Comparison of ENCODE assay signal across 23 cellular contexts in genomic region chr11:134599180-134599810, GRCh38.
DNase-seq lines count a peak whose midpoint lies in the region; ATAC-seq and TF ChIP-seq lines count a peak whose summit lies in the region.
"Had no signal": no experiment of that assay in that cellular context is flagged by ENCODE, and none has a peak within 500 bp of the region (broad histone marks: within the 10 kb centered on the region; RNA-seq: fewer than 3 reads in every experiment).

No MANE protein-coding gene starts in this region.

- no peak overlapping the region for H3K9ac ChIP-seq in Karpas-422 (ENCODE audit: low read length)

- H2AFZ ChIP-seq in Karpas-422 (ENCODE audit: low read length) = no peak overlapping the region

- H3K4me2 ChIP-seq in Karpas-422 (ENCODE audit: low read depth, low read length, poor library complexity, severe bottlenecking) = no peak overlapping the region

- DNase-seq in DMS 273 (lab: John Stamatoyannopoulos, UW; ENCODE audit: unreplicated experiment) (peak; percentile 31), DMS 273 treated with DMSO at 0.1 percent for 48 hours (lab: John Stamatoyannopoulos, UW) (no peak), HK-2 (ENCODE audit: unreplicated experiment) (peak; percentile 3), coronary artery (ENCODE audit: low spot score) (peak; percentile 11), nephron progenitor cell (no peak), Karpas-422 (no peak), NCI-H2107 treated with DMSO at 0.1 percent for 48 hours (lab: John Stamatoyannopoulos, UW; ENCODE audit: unreplicated experiment) (no peak)
- DNase-seq: activated CD4-positive, alpha-beta T cell treated with anti-CD3 and anti-CD28 coated beads, Interleukin-2, amount 10 ng/mL, durations not matched to agents 7 days and 5 days; activated gamma-delta T cell treated with Interleukin-2 at 50 U/mL for 16 hours; AML-193; brain microvascular endothelial cell; effector memory CD8-positive, alpha-beta T cell; EL; esophagus squamous epithelium; KBM-7; NCI-H1930; stomach; transverse colon had no signal

- H3K27ac ChIP-seq in coronary artery (no peak overlapping the region), Karpas-422 (ENCODE audit: low read length) (no peak overlapping the region)
- H3K27ac ChIP-seq: 22Rv1, brain microvascular endothelial cell, esophagus squamous epithelium, SJSA1, stomach, transverse colon had no signal

- H3K4me3 Mint-ChIP-seq in nephron progenitor cell = no peak overlapping the region
- H3K4me3 Mint-ChIP-seq: activated CD4-positive, alpha-beta T cell treated with anti-CD3 and anti-CD28 coated beads, Interleukin-2, amount 10 ng/mL, durations not matched to agents 7 days and 5 days; effector memory CD8-positive, alpha-beta T cell; T-helper 1 cell treated with Interleukin-12 subunit alpha and Interleukin-12 subunit beta and Interleukin-4 antibody, amounts not matched to agents 30 μg/mL and 1 μg/mL, for 36 hours had no signal

- H3K27ac Mint-ChIP-seq in nephron progenitor cell = peak overlapping the region; percentile 12
- H3K27ac Mint-ChIP-seq: activated CD4-positive, alpha-beta T cell treated with anti-CD3 and anti-CD28 coated beads, Interleukin-2, amount 10 ng/mL, durations not matched to agents 7 days and 5 days; effector memory CD8-positive, alpha-beta T cell; T-helper 1 cell treated with Interleukin-12 subunit alpha and Interleukin-12 subunit beta and Interleukin-4 antibody, amounts not matched to agents 30 μg/mL and 1 μg/mL, for 36 hours had no signal

- H3K4me1 Mint-ChIP-seq in nephron progenitor cell = peaks cover 12% of the 10 kb centered on the region
- H3K4me1 Mint-ChIP-seq: activated CD4-positive, alpha-beta T cell treated with anti-CD3 and anti-CD28 coated beads, Interleukin-2, amount 10 ng/mL, durations not matched to agents 7 days and 5 days had no signal

- no peaks in the 10 kb centered on the region for H3K36me3 Mint-ChIP-seq in nephron progenitor cell (ENCODE audit: low read depth)

- H3K9me3 Mint-ChIP-seq in nephron progenitor cell = no peaks in the 10 kb centered on the region
- H3K9me3 Mint-ChIP-seq: activated CD4-positive, alpha-beta T cell treated with anti-CD3 and anti-CD28 coated beads, Interleukin-2, amount 10 ng/mL, durations not matched to agents 7 days and 5 days; effector memory CD8-positive, alpha-beta T cell; T-helper 1 cell treated with Interleukin-12 subunit alpha and Interleukin-12 subunit beta and Interleukin-4 antibody, amounts not matched to agents 30 μg/mL and 1 μg/mL, for 36 hours had no signal

- peaks cover 21% of the 10 kb centered on the region for H3K27me3 Mint-ChIP-seq in nephron progenitor cell (ENCODE audit: low read depth, poor library complexity)

- no peaks in the 10 kb centered on the region for H3K9me2 ChIP-seq in Karpas-422 (replicated peaks; ENCODE audit: insufficient read depth, low read length)

- TF ChIP-seq CTCF in coronary artery (IDR thresholded peaks at IDR 0.05) (no peak), nephron progenitor cell (IDR thresholded peaks at IDR 0.05) (no peak)

- ATAC-seq in HG03095 (IDR thresholded peaks at IDR 0.05; ENCODE audit: unreplicated experiment) = no peak
- ATAC-seq: effector memory CD8-positive, alpha-beta T cell; Panc1 had no signal

- no peaks in the 10 kb centered on the region for H3K9me3 ChIP-seq in Karpas-422 (ENCODE audit: low read length)
- H3K9me3 ChIP-seq: esophagus squamous epithelium, SJSA1, stomach, transverse colon had no signal

- H3K27me3 ChIP-seq in Karpas-422 (ENCODE audit: low read length) = no peaks in the 10 kb centered on the region
- H3K27me3 ChIP-seq: brain microvascular endothelial cell, SJSA1, transverse colon had no signal

- no peaks in the 10 kb centered on the region for H3K79me2 ChIP-seq in Karpas-422 (ENCODE audit: low read length)

- H3K4me3 ChIP-seq in coronary artery (no peak overlapping the region), Karpas-422 (ENCODE audit: low read length) (no peak overlapping the region)
- H3K4me3 ChIP-seq: esophagus squamous epithelium, SJSA1, stomach, transverse colon had no signal

- H4K20me1 ChIP-seq in Karpas-422 (ENCODE audit: insufficient read depth, low read depth, low read length) = no peaks in the 10 kb centered on the region

- no peaks in the 10 kb centered on the region for H3K4me1 ChIP-seq in Karpas-422 (ENCODE audit: low read length)
- H3K4me1 ChIP-seq: esophagus squamous epithelium, SJSA1, stomach, transverse colon had no signal

- no peaks in the 10 kb centered on the region for H3K36me3 ChIP-seq in Karpas-422 (ENCODE audit: insufficient read depth, low read length)
- H3K36me3 ChIP-seq: brain microvascular endothelial cell, esophagus squamous epithelium, SJSA1, stomach, transverse colon had no signal

Comparison
In these comparisons a context has a peak if more than half of its experiments do, and no peak if none do; other contexts are left out.
1. DNase-seq: peak in DMS 273 (single experiment), HK-2 (single experiment) and coronary artery (single experiment); none in DMS 273 treated with DMSO at 0.1 percent for 48 hours (single experiment), nephron progenitor cell (single experiment), Karpas-422 (single experiment) and NCI-H2107 treated with DMSO at 0.1 percent for 48 hours (single experiment).